In the genomic region with DNA sequence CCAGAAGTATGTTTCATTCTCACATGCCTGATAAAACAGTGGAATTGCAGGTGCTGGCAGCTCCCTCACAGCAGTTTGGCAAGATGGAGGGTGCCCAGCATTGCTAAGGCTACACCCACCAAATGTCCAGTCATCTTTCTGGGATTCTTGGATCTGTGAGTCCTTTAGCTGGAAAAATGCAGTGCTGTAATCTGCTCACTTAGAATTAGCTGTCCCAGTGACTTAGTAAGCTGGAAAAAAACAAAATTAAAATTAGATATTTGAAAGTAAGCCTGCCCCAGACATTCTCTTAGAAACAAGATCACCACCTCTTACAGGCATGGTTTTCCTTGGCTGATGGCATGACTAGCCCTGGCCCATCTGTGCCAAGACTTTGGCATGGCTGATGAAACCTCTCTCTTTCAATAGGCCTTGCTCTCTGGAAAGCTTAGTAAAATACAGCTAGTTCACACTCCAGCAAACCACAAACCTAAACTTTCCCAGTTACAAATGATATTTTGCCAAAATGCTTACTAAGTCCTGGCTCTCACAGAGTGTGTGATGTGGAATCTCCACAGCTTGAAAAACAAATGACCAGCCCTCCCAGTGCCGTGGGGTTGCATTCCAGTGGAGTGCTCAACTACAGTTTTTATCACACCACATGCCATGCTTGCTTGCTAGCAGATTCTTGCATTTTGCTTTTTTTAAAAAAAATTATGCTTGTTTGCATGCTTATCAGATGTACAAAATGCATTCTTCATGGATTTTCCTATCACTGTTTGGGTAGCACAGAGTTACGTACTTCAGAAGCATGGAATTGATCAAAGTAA, we compare ENCODE assay signal across 12 cellular contexts.
DNase-seq lines count a peak whose midpoint lies in the region; ATAC-seq, FAIRE-seq and TF ChIP-seq lines count a peak whose summit lies in the region.
"Had no signal": no experiment of that assay in that cellular context is flagged by ENCODE, and none has a peak within 500 bp of the region (broad histone marks: within the 10 kb centered on the region; RNA-seq: fewer than 3 reads in every experiment).

No MANE protein-coding gene starts in this region.

- intact Hi-C loops in esophagus muscularis mucosa (cut with DNase I) = no loop called here

- H3K4me3 ChIP-seq in LNCaP clone FGC (ENCODE audit: low read depth, low read length) = no peak overlapping the region
- H3K4me3 ChIP-seq in esophagus muscularis mucosa = no peak overlapping the region
- H3K4me3 ChIP-seq in WERI-Rb-1 (ENCODE audit: low read depth, low read length) = no peak overlapping the region
- H3K4me3 ChIP-seq: BLaER1 treated with 17β-estradiol and CSF1 and Interleukin-3, amounts not matched to agents 10 nM and 100 nM had no signal

- DNase-seq in A172 (ENCODE audit: low spot score) (peak; percentile 19), LNCaP clone FGC (ENCODE audit: low read depth) (peak; percentile 7), esophagus muscularis mucosa (ENCODE audit: extremely low spot score) (no peak), myocyte (ENCODE audit: low read depth) (peak; percentile 89), WERI-Rb-1 (no peak), GM12891 (ENCODE audit: insufficient read length, low spot score) (no peak), GM20000 (ENCODE audit: low spot score) (no peak)
- DNase-seq: activated naive CD4-positive, alpha-beta T cell treated with Interleukin-2 at 50 U/mL for 16 hours; NCI-H526 treated with DMSO at 0.1 percent for 48 hours had no signal

- H3K36me3 ChIP-seq in esophagus muscularis mucosa = no peaks in the 10 kb centered on the region
- no peaks in the 10 kb centered on the region for H3K36me3 ChIP-seq in WERI-Rb-1

- WGBS in esophagus muscularis mucosa = 55% methylated on average over 2 of the region's 2 CpGs

- peak overlapping the region in 3 of 4 donors; percentile 48 to 62 (median 54) for H3K27ac ChIP-seq in esophagus muscularis mucosa (replicated peaks in 1 of 4)
- no peak overlapping the region for H3K27ac ChIP-seq in WERI-Rb-1
- H3K27ac ChIP-seq: BLaER1 treated with 17β-estradiol and CSF1 and Interleukin-3, amounts not matched to agents 10 nM and 100 nM had no signal

- TF ChIP-seq POLR2A in esophagus muscularis mucosa (IDR thresholded peaks at IDR 0.05; ENCODE audit: low read depth) (no peak), GM12891 (IDR thresholded peaks at IDR 0.05; ENCODE audit: low read depth, low read length) (no peak)

- H3K4me1 ChIP-seq in esophagus muscularis mucosa = peaks cover 19 to 31% (median 22%) of the 10 kb centered on the region in 4 donors

- TF ChIP-seq CTCF in LNCaP clone FGC (IDR thresholded peaks at IDR 0.05; ENCODE audit: control insufficient read depth, extremely low read depth, insufficient read depth) (no peak), esophagus muscularis mucosa (IDR thresholded peaks at IDR 0.05) (no peak), WERI-Rb-1 (IDR thresholded peaks at IDR 0.05; ENCODE audit: low read depth, low read length) (no peak), GM20000 (IDR thresholded peaks at IDR 0.05; ENCODE audit: extremely low read depth, missing control alignments) (no peak)

- no peak for FAIRE-seq in GM12891 (lab: Jason Lieb, UNC)
- FAIRE-seq: TTC549 had no signal

- TF ChIP-seq EP300 in esophagus muscularis mucosa (IDR thresholded peaks at IDR 0.05) = no peak

- no peak for ATAC-seq in HG02798 (IDR thresholded peaks at IDR 0.05; ENCODE audit: poor library complexity, unreplicated experiment)

- H3K27me3 ChIP-seq in esophagus muscularis mucosa (no peaks in the 10 kb centered on the region), WERI-Rb-1 (ENCODE audit: insufficient read depth, low read depth, severe bottlenecking) (peaks cover 21% of the 10 kb centered on the region)
- H3K27me3 ChIP-seq: BLaER1 treated with 17β-estradiol and CSF1 and Interleukin-3, amounts not matched to agents 10 nM and 100 nM had no signal

- H3K9me3 ChIP-seq in esophagus muscularis mucosa (no peaks in the 10 kb centered on the region), WERI-Rb-1 (ENCODE audit: severe bottlenecking) (no peaks in the 10 kb centered on the region)
- H3K9me3 ChIP-seq: BLaER1 treated with 17β-estradiol and CSF1 and Interleukin-3, amounts not matched to agents 10 nM and 100 nM had no signal

TF ChIP-seq in GM12891, 5 proteins besides CTCF, POLR2A, EP300 and RAD21:
- no peak for TF ChIP-seq SPI1 (IDR thresholded peaks at IDR 0.05; ENCODE audit: low read depth, low read length)
- no peak for TF ChIP-seq POU2F2 (IDR thresholded peaks at IDR 0.05; ENCODE audit: low read depth, low read length)
- TF ChIP-seq PAX5 (IDR thresholded peaks at IDR 0.05; ENCODE audit: insufficient read depth, low read length, severe bottlenecking) = no peak
- TF ChIP-seq POLR2AphosphoS5 (IDR thresholded peaks at IDR 0.05; ENCODE audit: low read depth, low read length) = no peak
- TF ChIP-seq TAF1 (IDR thresholded peaks at IDR 0.05; ENCODE audit: low read depth, low read length) = no peak
TF ChIP-seq in GM12891: peak in this region for 0.

Comparison
In these comparisons a context has a peak if more than half of its experiments do, and no peak if none do; other contexts are left out.
1. DNase-seq: peak in A172 (single experiment), LNCaP clone FGC (single experiment) and myocyte (single experiment); none in esophagus muscularis mucosa (single experiment), WERI-Rb-1 (single experiment), GM12891 (single experiment) and GM20000 (single experiment).